In genomic region chr22:31626427-31627150, GRCh38 we compare ENCODE assay signal across 8 cellular contexts. TPM values are rescaled to one million over a fixed set of nuclear protein-coding genes. Genes with fewer than 3 reads are reported as not detected.
DNase-seq lines count a peak whose midpoint lies in the region; ATAC-seq and TF ChIP-seq lines count a peak whose summit lies in the region.
"Had no signal": no experiment of that assay in that cellular context is flagged by ENCODE, and none has a peak within 500 bp of the region (broad histone marks: within the 10 kb centered on the region; RNA-seq: fewer than 3 reads in every experiment).

No MANE protein-coding gene starts in this region.

- TF ChIP-seq CTCF in HEK293 (tag by site-specific recombination; IDR thresholded peaks at IDR 0.05) (no peak), gastroesophageal sphincter (IDR thresholded peaks at IDR 0.05) (no peak)
- no peak for TF ChIP-seq CTCF in activated CD8-positive, alpha-beta T cell treated with anti-CD3 and anti-CD28 coated beads for 36 hours (IDR thresholded peaks at IDR 0.05)

- WGBS in gastroesophageal sphincter (ENCODE audit: low coverage in 1 of 2), 2 donors, result 91% methylated on average over 7 of the region's 15 CpGs; no CpG with 5 or more reads in 1 of the 2 donors

- TF ChIP-seq EP300 in gastroesophageal sphincter (IDR thresholded peaks at IDR 0.05), result no peak

- H3K4me3 Mint-ChIP-seq in activated CD8-positive, alpha-beta T cell treated with anti-CD3 and anti-CD28 coated beads for 36 hours, result no peak overlapping the region

- intact Hi-C loops in activated CD8-positive, alpha-beta T cell treated with anti-CD3 and anti-CD28 coated beads for 36 hours (cut with micrococcal nuclease), result no loop called here

- H3K36me3 ChIP-seq in HEK293 (ENCODE audit: control insufficient read depth in 2 of 2, insufficient read depth in 1 of 2, low read length in 2 of 2), result peaks cover 5 to 43% of the 10 kb centered on the region in 2 experiments; a peak in 2 of 3 replicates
- peaks cover 0 to 15% of the 10 kb centered on the region in 2 donors for H3K36me3 ChIP-seq in gastroesophageal sphincter

- no peaks in the 10 kb centered on the region for H3K27me3 ChIP-seq in gastroesophageal sphincter

- no peaks in the 10 kb centered on the region for H3K27me3 Mint-ChIP-seq in activated CD8-positive, alpha-beta T cell treated with anti-CD3 and anti-CD28 coated beads for 36 hours

- H3K9me3 ChIP-seq in HEK293 (ENCODE audit: control insufficient read depth, insufficient read depth, low read depth, low read length) (no peaks in the 10 kb centered on the region), gastroesophageal sphincter (no peaks in the 10 kb centered on the region)

- no peaks in the 10 kb centered on the region for H3K9me3 Mint-ChIP-seq in activated CD8-positive, alpha-beta T cell treated with anti-CD3 and anti-CD28 coated beads for 36 hours

- no peak for ATAC-seq in activated CD8-positive, alpha-beta T cell treated with anti-CD3 and anti-CD28 coated beads for 36 hours
- ATAC-seq in gastroesophageal sphincter (no peak), HG03565 (IDR thresholded peaks at IDR 0.05; ENCODE audit: unreplicated experiment) (no peak), GM19455 (IDR thresholded peaks at IDR 0.05; ENCODE audit: unreplicated experiment) (no peak)

- no peak overlapping the region for H3K27ac ChIP-seq in HEK293 (ENCODE audit: extremely low read depth, low read depth, low read length)
- H3K27ac ChIP-seq in gastroesophageal sphincter, result peak overlapping the region in 3 of 4 donors; percentile 51 to 59 (median 59)
- H3K27ac ChIP-seq in skin epidermis, result peak overlapping the region in 12 of 21 experiments; percentile 4 to 77 (median 55)

- no peak for DNase-seq in activated CD8-positive, alpha-beta T cell treated with anti-CD3 and anti-CD28 coated beads for 36 hours
- no peak for DNase-seq in NOMO-1 treated with DMSO at 0.1 percent for 48 hours (lab: John Stamatoyannopoulos, UW; ENCODE audit: unreplicated experiment)
- DNase-seq: NCI-H446 had no signal

- POLR2A ChIA-PET in HEK293 (lab: Yijun Ruan, JAX), result no interaction called here
- POLR2A ChIA-PET in activated CD8-positive, alpha-beta T cell treated with anti-CD3 and anti-CD28 coated beads for 36 hours (lab: Charles Lee), result interaction anchor here (0.5 to 2.5 kb wide), 4 partner anchors 9 to 29 kb away, joined by 3 to 13 read pairs (median 5); no protein-coding TSS in a partner anchor

- no peak for TF ChIP-seq POLR2A in gastroesophageal sphincter (IDR thresholded peaks at IDR 0.05)

- H3K4me3 ChIP-seq in HEK293 (ENCODE audit: low read depth, low read length), result no peak overlapping the region
- peak overlapping the region in 1 of 2 donors; percentile 34 for H3K4me3 ChIP-seq in gastroesophageal sphincter
- no peak overlapping the region for H3K4me3 ChIP-seq in skin epidermis

- peaks cover 11% of the 10 kb centered on the region for H3K36me3 Mint-ChIP-seq in activated CD8-positive, alpha-beta T cell treated with anti-CD3 and anti-CD28 coated beads for 36 hours (ENCODE audit: low read depth)

- H3K27ac Mint-ChIP-seq in activated CD8-positive, alpha-beta T cell treated with anti-CD3 and anti-CD28 coated beads for 36 hours, result peak overlapping the region; percentile 77

- H3K4me1 Mint-ChIP-seq in activated CD8-positive, alpha-beta T cell treated with anti-CD3 and anti-CD28 coated beads for 36 hours (ENCODE audit: low read depth), result peaks cover 43% of the 10 kb centered on the region

- H3K4me1 ChIP-seq in HEK293 (ENCODE audit: control insufficient read depth, insufficient read depth, low read length) (no peaks in the 10 kb centered on the region; the same call in 1 of the 2 replicates), gastroesophageal sphincter (peaks cover 4 to 67% (median 35%) of the 10 kb centered on the region in 3 donors)

- CTCF ChIA-PET in HEK293 (lab: Yijun Ruan, JAX), result no interaction called here
- CTCF ChIA-PET in activated CD8-positive, alpha-beta T cell treated with anti-CD3 and anti-CD28 coated beads for 36 hours (lab: Charles Lee), result no interaction called here

TF ChIP-seq in HEK293, 187 proteins besides CTCF, POLR2A, EP300 and RAD21:
- TF ChIP-seq ZNF354C (tag by site-specific recombination; IDR thresholded peaks at IDR 0.05; ENCODE audit: borderline replicate concordance, low read depth) (no peak), GLIS1 (tag by site-specific recombination; IDR thresholded peaks at IDR 0.05) (peak; percentile 45; the same call in 1 of the 2 replicates), ZNF639 (tag by site-specific recombination; IDR thresholded peaks at IDR 0.05) (no peak), ZBTB1 (tag by site-specific recombination; IDR thresholded peaks at IDR 0.05) (no peak), SP2 (tag by site-specific recombination; IDR thresholded peaks at IDR 0.05) (0 out of 2 replicates have a peak, but pooled peaks have one; percentile 6), ZBTB7A (tag by site-specific recombination; IDR thresholded peaks at IDR 0.05; ENCODE audit: low read depth) (no peak), ZNF23 (tag by site-specific recombination; IDR thresholded peaks at IDR 0.05; ENCODE audit: borderline replicate concordance) (no peak)

RNA-seq across cellular contexts. Expression of gene PISD, which starts 35.4 kb away (rescaled TPM):
- total RNA-seq in activated CD8-positive, alpha-beta T cell treated with anti-CD3 and anti-CD28 coated beads for 36 hours, result 10 to 100 TPM; 33.9 to 35.9 TPM
- total RNA-seq in gastroesophageal sphincter, result 10 to 100 TPM; 10.1 to 32.7 (median 19.2) TPM
